7 cellular contexts compared by ENCODE assay signal in the genomic region with DNA sequence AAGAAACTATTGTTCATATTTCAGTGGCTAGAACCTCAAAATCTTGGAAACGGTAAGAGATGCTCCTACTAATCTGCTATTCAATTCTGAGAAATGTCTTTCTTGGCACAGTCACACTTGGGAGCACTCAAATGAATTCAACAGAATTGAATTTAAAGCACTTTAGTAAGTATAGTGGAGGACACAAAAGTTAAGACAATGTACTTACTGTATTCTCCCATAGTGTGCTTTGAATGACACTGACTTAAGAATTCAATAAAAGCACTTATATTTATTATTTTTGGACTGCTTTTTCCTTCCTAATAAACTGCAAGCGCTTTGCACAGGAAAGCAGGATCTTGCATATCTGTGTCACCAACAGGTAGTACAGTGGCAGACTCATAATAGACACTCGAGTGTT.
"Had no signal": no experiment of that assay in that cellular context is flagged by ENCODE, and none has a peak within 500 bp of the region (broad histone marks: within the 10 kb centered on the region; RNA-seq: fewer than 3 reads in every experiment).

No MANE protein-coding gene starts in this region.

- DNase-seq: GM23248, GOT3, H7, HFFc6, IMR-90 had no signal

- ATAC-seq: HCT116, K562 had no signal
